Comparison of ENCODE assay signal across 16 cellular contexts in the genomic region with DNA sequence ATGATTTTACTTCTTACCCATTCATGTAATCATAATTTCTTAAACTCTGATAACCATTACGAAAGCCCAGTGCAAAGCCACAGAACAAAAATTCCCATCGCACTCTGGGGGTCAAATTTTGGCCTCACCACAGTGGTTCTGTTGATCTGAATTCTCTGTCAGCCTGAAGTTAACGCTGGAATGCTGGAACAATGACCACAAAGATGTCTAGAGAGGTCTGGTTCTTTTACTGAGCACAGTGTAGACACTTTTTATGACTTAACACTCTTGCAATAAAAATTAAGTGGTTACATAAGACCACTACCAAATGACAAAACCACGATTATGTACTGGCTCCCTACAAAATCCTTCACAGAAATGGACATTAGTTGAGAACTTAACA.
A peak's percentile ranks its signal among the peaks of the same experiment; 100 is the strongest.
DNase-seq lines count a peak whose midpoint lies in the region; ATAC-seq and TF ChIP-seq lines count a peak whose summit lies in the region.
"Had no signal": no experiment of that assay in that cellular context is flagged by ENCODE, and none has a peak within 500 bp of the region (broad histone marks: within the 10 kb centered on the region; RNA-seq: fewer than 3 reads in every experiment).

No MANE protein-coding gene starts in this region.

- no peak for TF ChIP-seq CTCF in BJ (IDR thresholded peaks at IDR 0.05; ENCODE audit: insufficient read depth, low read depth, low read length)
- TF ChIP-seq CTCF in heart left ventricle (IDR thresholded peaks at IDR 0.05), result no peak

- H3K27me3 ChIP-seq in BJ (ENCODE audit: control insufficient read depth, insufficient read depth, low read length) (no peaks in the 10 kb centered on the region), heart left ventricle (no peaks in the 10 kb centered on the region)
- H3K27me3 ChIP-seq: neural progenitor cell had no signal

- no peak for TF ChIP-seq POLR2A in heart left ventricle (IDR thresholded peaks at IDR 0.05)

- 26 to 40% (median 37%) methylated on average over 4 of the region's 4 CpGs for WGBS in heart left ventricle, 4 donors

- DNase-seq in BJ (ENCODE audit: low read depth) (peak; percentile 79), astrocyte of the hippocampus (ENCODE audit: low read depth, low spot score) (peak; percentile 92), heart left ventricle (no peak), sciatic nerve (ENCODE audit: low spot score) (no peak), SKM-1 (lab: John Stamatoyannopoulos, UW; ENCODE audit: unreplicated experiment) (no peak), NCI-H146 treated with DMSO at 0.1 percent for 48 hours (lab: John Stamatoyannopoulos, UW; ENCODE audit: unreplicated experiment) (no peak)
- DNase-seq: activated gamma-delta T cell treated with Interleukin-2 at 50 U/mL for 16 hours, AML-193, caudate nucleus, DMS 273 treated with DMSO at 0.1 percent for 48 hours, NCI-H345 had no signal

- intact Hi-C loops in heart left ventricle (cut with DNase I) (no loop called here), sciatic nerve (cut with DNase I) (no loop called here)

- H3K4me3 ChIP-seq in BJ (ENCODE audit: low read depth, low read length), result no peak overlapping the region
- H3K4me3 ChIP-seq in heart left ventricle, result no peak overlapping the region
- H3K4me3 ChIP-seq: K562, neural progenitor cell had no signal

- CTCF ChIA-PET in BJ (lab: Yijun Ruan, JAX), result interaction anchor here (0.9 to 1.0 kb wide), 2 partner anchors 16 to 71 kb away, joined by 3 read pairs; no protein-coding TSS in a partner anchor

- ATAC-seq in heart left ventricle (peak in 1 of 4 donors; percentile 24), sciatic nerve (peak; percentile 85), HG03354 (IDR thresholded peaks at IDR 0.05; ENCODE audit: poor library complexity, severe bottlenecking, unreplicated experiment) (no peak), HG02981 (IDR thresholded peaks at IDR 0.05; ENCODE audit: unreplicated experiment) (no peak)
- ATAC-seq: K562 had no signal

- H3K36me3 ChIP-seq in BJ (ENCODE audit: control insufficient read depth, insufficient read depth, low read length) (no peaks in the 10 kb centered on the region), heart left ventricle (no peaks in the 10 kb centered on the region)
- H3K36me3 ChIP-seq: neural progenitor cell had no signal

- no peaks in the 10 kb centered on the region for H3K9me3 ChIP-seq in heart left ventricle

- POLR2A ChIA-PET in BJ (lab: Charles Lee), result no interaction called here

- peaks cover 0 to 54% (median 5%) of the 10 kb centered on the region in 12 donors for H3K4me1 ChIP-seq in heart left ventricle

- H3K27ac ChIP-seq in heart left ventricle, result peak overlapping the region in 7 of 12 donors; percentile 27 to 77 (median 39)
- H3K27ac ChIP-seq: neural progenitor cell, VCaP had no signal

Comparison
In these comparisons a context has a peak if more than half of its experiments do, and no peak if none do; other contexts are left out.
1. DNase-seq: peak in BJ (single experiment) and astrocyte of the hippocampus (single experiment); none in heart left ventricle (0 of 5), sciatic nerve (single experiment), SKM-1 (single experiment) and NCI-H146 treated with DMSO at 0.1 percent for 48 hours (single experiment).